In genomic region chr6:71403422-71404134, GRCh38 we compare ENCODE assay signal across 10 cellular contexts.
DNase-seq lines count a peak whose midpoint lies in the region; TF ChIP-seq lines count a peak whose summit lies in the region.
"Had no signal": no experiment of that assay in that cellular context is flagged by ENCODE, and none has a peak within 500 bp of the region (broad histone marks: within the 10 kb centered on the region; RNA-seq: fewer than 3 reads in every experiment).

No MANE protein-coding gene starts in this region.

- H3K79me1 ChIP-seq in H9 (ENCODE audit: insufficient read depth, low read depth, low read length, poor library complexity, severe bottlenecking) (no peaks in the 10 kb centered on the region), trophoblast cell (ENCODE audit: low read length) (no peaks in the 10 kb centered on the region)

- H3K27me3 Mint-ChIP-seq in H9 (ENCODE audit: low read depth): no peaks in the 10 kb centered on the region

- TF ChIP-seq EP300 in SK-N-SH (IDR thresholded peaks at IDR 0.05; ENCODE audit: borderline replicate concordance in 1 of 2, low read depth in 1 of 2, low read length in 1 of 2): no peak

- H3K9ac ChIP-seq in H9 (ENCODE audit: extremely low read depth, insufficient read length, low read length) (no peak overlapping the region), SK-N-SH (peak overlapping the region; percentile 77), trophoblast cell (ENCODE audit: low read length) (no peak overlapping the region)

- H3K56ac ChIP-seq in H9 (ENCODE audit: insufficient read length, low read depth, low read length): no peak overlapping the region

- H2BK5ac ChIP-seq in H9 (ENCODE audit: insufficient read length, low read length): no peak overlapping the region
- H2BK5ac ChIP-seq in trophoblast cell (ENCODE audit: low read depth, low read length, poor library complexity): no peak overlapping the region

- H3K4ac ChIP-seq in H9 (ENCODE audit: low read depth, low read length) (no peak overlapping the region), trophoblast cell (ENCODE audit: low read depth, low read length) (no peak overlapping the region)

- H3K27ac Mint-ChIP-seq in H9: peak overlapping the region in 2 of 3 experiments; percentile 18 to 96; a peak in 2 of 7 replicates
- H3K27ac Mint-ChIP-seq: activated CD4-positive, alpha-beta T cell treated with anti-CD3 and anti-CD28 coated beads, Interleukin-2, amount 10 ng/mL, durations not matched to agents 7 days and 5 days had no signal

- H3K4me1 Mint-ChIP-seq in H9: peaks cover 31 to 32% of the 10 kb centered on the region in 2 experiments
- H3K4me1 Mint-ChIP-seq: activated CD4-positive, alpha-beta T cell treated with anti-CD3 and anti-CD28 coated beads, Interleukin-2, amount 10 ng/mL, durations not matched to agents 7 days and 5 days had no signal

- H3K18ac ChIP-seq in H9 (ENCODE audit: insufficient read length, low read depth, low read length) (no peak overlapping the region), trophoblast cell (ENCODE audit: low read length) (no peak overlapping the region)

- H3K27ac ChIP-seq in H9 (ENCODE audit: insufficient read length, low read depth, low read length) (no peak overlapping the region), SK-N-SH (ENCODE audit: low read depth in 2 of 2, low read length in 1 of 2) (peak overlapping the region; percentile 78 to 95; a peak in 3 of 4 replicates), trophoblast cell (ENCODE audit: low read depth, low read length) (peak overlapping the region; percentile 53), esophagus squamous epithelium (peak overlapping the region in 1 of 4 donors; percentile 35)

- H4K12ac ChIP-seq in trophoblast cell (ENCODE audit: low read depth, low read length): no peak overlapping the region

- H3K4me3 ChIP-seq in SK-N-SH (ENCODE audit: low read depth in 2 of 2, low read length in 1 of 2): peak overlapping the region; percentile 27 to 53; a peak in 3 of 4 replicates
- peak overlapping the region; percentile 11 for H3K4me3 ChIP-seq in fibroblast of the aortic adventitia (ENCODE audit: low read depth, low read length)
- no peak overlapping the region for H3K4me3 ChIP-seq in trophoblast cell (ENCODE audit: low read depth, low read length)
- no peak overlapping the region for H3K4me3 ChIP-seq in esophagus squamous epithelium
- H3K4me3 ChIP-seq: MG63 had no signal

- H3K14ac ChIP-seq in H9 (ENCODE audit: insufficient read depth, low read length) (no peak overlapping the region; the same call in 1 of the 2 replicates), trophoblast cell (ENCODE audit: low read length) (no peak overlapping the region)

- H3T11ph ChIP-seq in H9 (ENCODE audit: low read length): no peak overlapping the region

- TF ChIP-seq RAD21 in SK-N-SH (IDR thresholded peaks at IDR 0.05; ENCODE audit: low read length): no peak

- H2BK15ac ChIP-seq in H9 (ENCODE audit: low read depth, low read length): no peak overlapping the region

- no peaks in the 10 kb centered on the region for H3K9me3 ChIP-seq in H9 (ENCODE audit: control insufficient read depth, low read depth, low read length)
- no peaks in the 10 kb centered on the region for H3K9me3 ChIP-seq in SK-N-SH
- H3K9me3 ChIP-seq in trophoblast cell (ENCODE audit: insufficient read depth, low read depth, low read length): no peaks in the 10 kb centered on the region
- H3K9me3 ChIP-seq in esophagus squamous epithelium: no peaks in the 10 kb centered on the region
- H3K9me3 ChIP-seq: MG63 had no signal

- H3F3A ChIP-seq in SK-N-SH (replicated peaks; ENCODE audit: insufficient read depth): peaks cover 30% of the 10 kb centered on the region

- H3K27me3 ChIP-seq in H9 (ENCODE audit: insufficient read depth, low read length) (no peaks in the 10 kb centered on the region), SK-N-SH (ENCODE audit: insufficient read depth) (no peaks in the 10 kb centered on the region), trophoblast cell (ENCODE audit: insufficient read depth, low read length) (no peaks in the 10 kb centered on the region), esophagus squamous epithelium (no peaks in the 10 kb centered on the region)
- H3K27me3 ChIP-seq: MG63 had no signal

- no peak overlapping the region for H3K23ac ChIP-seq in H9 (ENCODE audit: insufficient read length, low read depth, low read length)
- no peak overlapping the region for H3K23ac ChIP-seq in trophoblast cell (ENCODE audit: low read length)

- no peak overlapping the region for H2BK20ac ChIP-seq in H9 (ENCODE audit: low read depth, low read length, poor library complexity, severe bottlenecking)

- H3K79me2 ChIP-seq in H9 (ENCODE audit: insufficient read depth, low read length): no peaks in the 10 kb centered on the region
- H3K79me2 ChIP-seq in SK-N-SH (ENCODE audit: insufficient read depth): peaks cover 17% of the 10 kb centered on the region; the same call in 1 of the 2 replicates
- no peaks in the 10 kb centered on the region for H3K79me2 ChIP-seq in trophoblast cell (ENCODE audit: control insufficient read depth, insufficient read depth, low read length, poor library complexity)

- H3K36me3 Mint-ChIP-seq in H9 (ENCODE audit: insufficient read depth in 1 of 3, low read depth in 3 of 3): no peaks in the 10 kb centered on the region

- no peaks in the 10 kb centered on the region for H3K9me3 Mint-ChIP-seq in H9
- H3K9me3 Mint-ChIP-seq: activated CD4-positive, alpha-beta T cell treated with anti-CD3 and anti-CD28 coated beads, Interleukin-2, amount 10 ng/mL, durations not matched to agents 7 days and 5 days had no signal

- H4K20me1 ChIP-seq in H9 (ENCODE audit: control insufficient read depth, insufficient read depth, insufficient read length): no peaks in the 10 kb centered on the region
- no peaks in the 10 kb centered on the region for H4K20me1 ChIP-seq in SK-N-SH (ENCODE audit: insufficient read depth)

- H4K8ac ChIP-seq in H9 (replicated peaks; ENCODE audit: insufficient read length, low read depth, low read length): no peak overlapping the region
- no peak overlapping the region for H4K8ac ChIP-seq in trophoblast cell (ENCODE audit: low read depth, low read length)

- intact Hi-C loops in esophagus squamous epithelium (cut with DNase I): no loop called here

- no peak overlapping the region for H4K91ac ChIP-seq in H9 (ENCODE audit: insufficient read length, low read depth, low read length)
- no peak overlapping the region for H4K91ac ChIP-seq in trophoblast cell (ENCODE audit: low read depth, low read length)

- no peak overlapping the region for H2AFZ ChIP-seq in H9 (ENCODE audit: low read length)
- peak overlapping the region; percentile 54; the same call in 1 of the 2 replicates for H2AFZ ChIP-seq in SK-N-SH (ENCODE audit: low read depth)
- no peak overlapping the region for H2AFZ ChIP-seq in trophoblast cell (ENCODE audit: insufficient read depth, low read length, poor library complexity)

- H2BK120ac ChIP-seq in H9 (ENCODE audit: low read depth, low read length, poor library complexity, severe bottlenecking) (no peak overlapping the region), trophoblast cell (ENCODE audit: insufficient read depth, low read length, poor library complexity) (no peak overlapping the region)

- H3K9me2 ChIP-seq in SK-N-SH: no peaks in the 10 kb centered on the region

- no peak for TF ChIP-seq POLR2A in esophagus squamous epithelium (IDR thresholded peaks at IDR 0.05)

- no peaks in the 10 kb centered on the region for H3K23me2 ChIP-seq in H9 (ENCODE audit: insufficient read length, low read depth, low read length, poor library complexity, severe bottlenecking)

- TF ChIP-seq CTCF in H9 (conservative IDR thresholded peaks at IDR 0.05) (no peak), SK-N-SH (IDR thresholded peaks at IDR 0.05) (no peak), fibroblast of the aortic adventitia (IDR thresholded peaks at IDR 0.05; ENCODE audit: insufficient read depth, low read length) (no peak), esophagus squamous epithelium (IDR thresholded peaks at IDR 0.05) (no peak)

- H4K5ac ChIP-seq in H9 (ENCODE audit: insufficient read length, low read depth, low read length): no peak overlapping the region

- WGBS in H9 (ENCODE audit: extremely low coverage, insufficient read length, low lambda C conversion rate): no CpG with 5 or more reads among the region's 9 CpGs
- WGBS in SK-N-SH (ENCODE audit: low lambda C conversion rate): 26% methylated on average over 9 of the region's 9 CpGs
- no CpG with 5 or more reads among the region's 9 CpGs for WGBS in trophoblast cell (ENCODE audit: extremely low coverage, insufficient coverage, insufficient read length)
- WGBS in esophagus squamous epithelium, 2 donors: 63 to 74% methylated on average over 9 of the region's 9 CpGs

- POLR2A ChIA-PET in SK-N-SH (lab: Yijun Ruan, JAX): no interaction called here

- H3K4me1 ChIP-seq in H9 (ENCODE audit: insufficient read depth, low read length): peaks cover 9% of the 10 kb centered on the region; the same call in 1 of the 2 replicates
- peaks cover 7 to 36% of the 10 kb centered on the region in 2 experiments; a peak in 3 of 4 replicates for H3K4me1 ChIP-seq in SK-N-SH (ENCODE audit: control insufficient read depth in 1 of 2, insufficient read depth in 2 of 2, low read depth in 1 of 2, low read length in 1 of 2)
- peaks cover 6 to 8% of the 10 kb centered on the region in 2 experiments for H3K4me1 ChIP-seq in trophoblast cell (ENCODE audit: control insufficient read depth in 1 of 2, insufficient read depth in 2 of 2, low read length in 2 of 2)
- H3K4me1 ChIP-seq in esophagus squamous epithelium: peaks cover 0 to 9% (median 3%) of the 10 kb centered on the region in 3 donors

- no peaks in the 10 kb centered on the region for H3K36me3 ChIP-seq in SK-N-SH (replicated peaks in 1 of 2; ENCODE audit: control insufficient read depth in 1 of 2, insufficient read depth in 2 of 2, low read length in 1 of 2)
- no peaks in the 10 kb centered on the region for H3K36me3 ChIP-seq in trophoblast cell (ENCODE audit: control insufficient read depth in 1 of 2, insufficient read depth in 2 of 2, low read length in 2 of 2)
- H3K36me3 ChIP-seq in esophagus squamous epithelium: no peaks in the 10 kb centered on the region

- no peak for DNase-seq in H9
- no peak for DNase-seq in SK-N-SH
- no peak for DNase-seq in fibroblast of the aortic adventitia (ENCODE audit: low read depth)
- no peak for DNase-seq in trophoblast cell
- no peak for DNase-seq in esophagus squamous epithelium (lab: John Stamatoyannopoulos, UW)
- no peak for DNase-seq in anterior cingulate cortex (lab: John Stamatoyannopoulos, UW)
- DNase-seq in DMS153 (lab: John Stamatoyannopoulos, UW): no peak
- no peak for DNase-seq in NCI-H1436 (lab: John Stamatoyannopoulos, UW)
- DNase-seq: activated CD4-positive, alpha-beta T cell treated with anti-CD3 and anti-CD28 coated beads, Interleukin-2, amount 10 ng/mL, durations not matched to agents 7 days and 5 days; MG63 had no signal

- CTCF ChIA-PET in SK-N-SH (lab: Yijun Ruan, JAX): interaction anchor here (0.6 to 0.9 kb wide), 2 partner anchors 15 to 74 kb away, joined by 3 to 5 read pairs; no protein-coding TSS in a partner anchor

- H2AK5ac ChIP-seq in H9 (ENCODE audit: insufficient read length, low read length) (no peak overlapping the region), trophoblast cell (ENCODE audit: low read length) (no peak overlapping the region)

- no peak overlapping the region for H2BK12ac ChIP-seq in H9 (ENCODE audit: insufficient read length, low read depth, low read length)
- no peak overlapping the region for H2BK12ac ChIP-seq in trophoblast cell (ENCODE audit: low read length)

- H3K4me2 ChIP-seq in H9 (ENCODE audit: insufficient read depth, insufficient read length, low read length) (no peak overlapping the region), SK-N-SH (peak overlapping the region; percentile 84), trophoblast cell (ENCODE audit: low read length) (peak overlapping the region; percentile 9)

- no peak overlapping the region for H3K4me3 Mint-ChIP-seq in H9
- H3K4me3 Mint-ChIP-seq: activated CD4-positive, alpha-beta T cell treated with anti-CD3 and anti-CD28 coated beads, Interleukin-2, amount 10 ng/mL, durations not matched to agents 7 days and 5 days had no signal

Comparison
In these comparisons a context has a peak if more than half of its experiments do, and no peak if none do; other contexts are left out.
1. H3K4me3 ChIP-seq: peak in SK-N-SH (2 of 2) and fibroblast of the aortic adventitia (single experiment); none in trophoblast cell (single experiment) and esophagus squamous epithelium (0 of 4).